In genomic region chr18:26863122-26863879, GRCh38 we compare ENCODE assay signal across 8 cellular contexts. TPM values are rescaled to one million over a fixed set of nuclear protein-coding genes. Genes with fewer than 3 reads are reported as not detected.
DNase-seq lines count a peak whose midpoint lies in the region; ATAC-seq and TF ChIP-seq lines count a peak whose summit lies in the region.

No MANE protein-coding gene starts in this region.

- H3K9me3 Mint-ChIP-seq in H9, result no peaks in the 10 kb centered on the region
- H3K9me3 Mint-ChIP-seq in activated CD4-positive, alpha-beta T cell treated with anti-CD3 and anti-CD28 coated beads, Interleukin-2, amount 10 ng/mL, durations not matched to agents 24 days and 14 days, result no peaks in the 10 kb centered on the region

- H2BK12ac ChIP-seq in H9 (ENCODE audit: insufficient read length, low read depth, low read length), result no peak overlapping the region

- no peaks in the 10 kb centered on the region for H3K36me3 Mint-ChIP-seq in H9 (ENCODE audit: insufficient read depth in 1 of 3, low read depth in 3 of 3)
- H3K36me3 Mint-ChIP-seq in activated CD4-positive, alpha-beta T cell treated with anti-CD3 and anti-CD28 coated beads, Interleukin-2, amount 10 ng/mL, durations not matched to agents 24 days and 14 days (ENCODE audit: low read depth), result no peaks in the 10 kb centered on the region

- H3K4ac ChIP-seq in H9 (ENCODE audit: low read depth, low read length), result no peak overlapping the region

- H2AK5ac ChIP-seq in H9 (ENCODE audit: insufficient read length, low read length), result no peak overlapping the region

- H4K20me1 ChIP-seq in H9 (ENCODE audit: control insufficient read depth, insufficient read depth, insufficient read length), result no peaks in the 10 kb centered on the region

- no peaks in the 10 kb centered on the region for H3K79me2 ChIP-seq in H9 (ENCODE audit: insufficient read depth, low read length)

- no peak overlapping the region for H2BK5ac ChIP-seq in H9 (ENCODE audit: insufficient read length, low read length)

- H4K8ac ChIP-seq in H9 (replicated peaks; ENCODE audit: insufficient read length, low read depth, low read length), result no peak overlapping the region

- H3K56ac ChIP-seq in H9 (ENCODE audit: insufficient read length, low read depth, low read length), result no peak overlapping the region

- H3K4me1 ChIP-seq in H9 (ENCODE audit: insufficient read depth, low read length) (peaks cover 4% of the 10 kb centered on the region; the same call in 1 of the 2 replicates), RWPE2 (ENCODE audit: insufficient read depth, poor library complexity, severe bottlenecking) (no peaks in the 10 kb centered on the region), right atrium auricular region (peaks cover 0 to 19% of the 10 kb centered on the region in 2 donors), A673 (ENCODE audit: insufficient read depth, low read length, poor library complexity, severe bottlenecking) (no peaks in the 10 kb centered on the region)

- H3K27me3 ChIP-seq in H9 (ENCODE audit: insufficient read depth, low read length) (no peaks in the 10 kb centered on the region; the same call in 1 of the 2 replicates), RWPE2 (ENCODE audit: insufficient read depth, poor library complexity, severe bottlenecking) (peaks cover 39% of the 10 kb centered on the region), right atrium auricular region (no peaks in the 10 kb centered on the region), A673 (replicated peaks; ENCODE audit: insufficient read depth, low read depth, low read length, poor library complexity) (peaks cover 15% of the 10 kb centered on the region)

- no TSS peak for BruUV-seq in A673 (replicated peaks; lab: Mats Ljungman, UMichigan)

- no peak overlapping the region for H2BK15ac ChIP-seq in H9 (ENCODE audit: low read depth, low read length)

- peaks cover 22 to 28% of the 10 kb centered on the region in 2 experiments for H3K4me1 Mint-ChIP-seq in H9
- H3K4me1 Mint-ChIP-seq in activated CD4-positive, alpha-beta T cell treated with anti-CD3 and anti-CD28 coated beads, Interleukin-2, amount 10 ng/mL, durations not matched to agents 24 days and 14 days, result no peaks in the 10 kb centered on the region

- peaks cover 9% of the 10 kb centered on the region for H3K23me2 ChIP-seq in H9 (ENCODE audit: insufficient read length, low read depth, low read length, poor library complexity, severe bottlenecking)

- POLR2A ChIA-PET in A673 (lab: Charles Lee; ENCODE audit: low non-redundant PET), result no interaction called here

- H3K9ac ChIP-seq in H9 (ENCODE audit: extremely low read depth, insufficient read length, low read length), result no peak overlapping the region

- H2BK120ac ChIP-seq in H9 (ENCODE audit: low read depth, low read length, poor library complexity, severe bottlenecking), result no peak overlapping the region

- H3K4me3 ChIP-seq in RWPE2 (ENCODE audit: severe bottlenecking) (no peak overlapping the region), right atrium auricular region (peak overlapping the region; percentile 42 to 53), A673 (ENCODE audit: low read depth, low read length, poor library complexity, severe bottlenecking) (no peak overlapping the region)

- no peak overlapping the region for H4K91ac ChIP-seq in H9 (ENCODE audit: insufficient read length, low read depth, low read length)

- H3K27ac ChIP-seq in H9 (ENCODE audit: insufficient read length, low read depth, low read length) (no peak overlapping the region), RWPE2 (ENCODE audit: poor library complexity, severe bottlenecking) (no peak overlapping the region), right atrium auricular region (peak overlapping the region; percentile 78 to 79), A673 (ENCODE audit: low read depth, low read length, poor library complexity, severe bottlenecking) (no peak overlapping the region)

- intact Hi-C loops in A673 (cut with micrococcal nuclease; ENCODE audit: unreplicated experiment), result no loop called here
- intact Hi-C loops in activated CD4-positive, alpha-beta T cell treated with anti-CD3 and anti-CD28 coated beads, Interleukin-2, amount 10 ng/mL, durations not matched to agents 24 days and 14 days (cut with micrococcal nuclease), result no loop called here

- no peak for TF ChIP-seq CTCF in H9 (conservative IDR thresholded peaks at IDR 0.05)
- TF ChIP-seq CTCF in RWPE2 (IDR thresholded peaks at IDR 0.05; ENCODE audit: poor library complexity, severe bottlenecking), result no peak
- no peak for TF ChIP-seq CTCF in right atrium auricular region (IDR thresholded peaks at IDR 0.05)
- TF ChIP-seq CTCF in A673 (conservative IDR thresholded peaks at IDR 0.05; ENCODE audit: low read depth, low read length), result no peak

- H2AFZ ChIP-seq in H9 (ENCODE audit: low read length), result no peak overlapping the region

- H3K14ac ChIP-seq in H9 (ENCODE audit: insufficient read depth, low read length), result peak overlapping the region; percentile 1; the same call in 1 of the 2 replicates

- no peak overlapping the region for H3K23ac ChIP-seq in H9 (ENCODE audit: insufficient read length, low read depth, low read length)

- H2BK20ac ChIP-seq in H9 (ENCODE audit: low read depth, low read length, poor library complexity, severe bottlenecking), result no peak overlapping the region

- no peak overlapping the region for H3T11ph ChIP-seq in H9 (ENCODE audit: low read length)

- no peaks in the 10 kb centered on the region for H3K79me1 ChIP-seq in H9 (ENCODE audit: insufficient read depth, low read depth, low read length, poor library complexity, severe bottlenecking)

- no CpG with 5 or more reads among the region's 40 CpGs for WGBS in H9 (ENCODE audit: extremely low coverage, insufficient read length, low lambda C conversion rate)

- H3K27me3 Mint-ChIP-seq in H9 (ENCODE audit: low read depth), result peaks cover 26% of the 10 kb centered on the region
- H3K27me3 Mint-ChIP-seq in activated CD4-positive, alpha-beta T cell treated with anti-CD3 and anti-CD28 coated beads, Interleukin-2, amount 10 ng/mL, durations not matched to agents 24 days and 14 days, result peaks cover 16% of the 10 kb centered on the region

- no peak overlapping the region for H3K18ac ChIP-seq in H9 (ENCODE audit: insufficient read length, low read depth, low read length)

- CTCF ChIA-PET in A673 (lab: Charles Lee), result interaction anchor here (0.6 kb wide), 1 partner anchor 171 kb away, joined by 5 read pairs; no protein-coding TSS in a partner anchor

- ATAC-seq in RWPE2 (ENCODE audit: low read depth) (peak; percentile 74), HG03025 (IDR thresholded peaks at IDR 0.05; ENCODE audit: low FRiP score, unreplicated experiment) (no peak)

- no peaks in the 10 kb centered on the region for H3K36me3 ChIP-seq in RWPE2 (ENCODE audit: low read depth)
- H3K36me3 ChIP-seq in right atrium auricular region, result no peaks in the 10 kb centered on the region
- H3K36me3 ChIP-seq in A673 (ENCODE audit: insufficient read depth, low read length, poor library complexity, severe bottlenecking), result no peaks in the 10 kb centered on the region

- H3K27ac Mint-ChIP-seq in H9, result no peak overlapping the region
- no peak overlapping the region for H3K27ac Mint-ChIP-seq in activated CD4-positive, alpha-beta T cell treated with anti-CD3 and anti-CD28 coated beads, Interleukin-2, amount 10 ng/mL, durations not matched to agents 24 days and 14 days

- peak overlapping the region; percentile 75 for H3K4me2 ChIP-seq in H9 (ENCODE audit: insufficient read depth, insufficient read length, low read length)

- no peak overlapping the region for H4K5ac ChIP-seq in H9 (ENCODE audit: insufficient read length, low read depth, low read length)

- DNase-seq in H9 (peak; percentile 77), RWPE2 (ENCODE audit: low spot score) (no peak), right atrium auricular region (ENCODE audit: low spot score) (peak; percentile 63), retina (peak; percentile 67), A673 (ENCODE audit: low spot score) (no peak), NOMO-1 treated with DMSO at 0.1 percent for 48 hours (lab: John Stamatoyannopoulos, UW; ENCODE audit: unreplicated experiment) (no peak)
- no peak for DNase-seq in activated CD4-positive, alpha-beta T cell treated with anti-CD3 and anti-CD28 coated beads, Interleukin-2, amount 10 ng/mL, durations not matched to agents 24 days and 14 days

- peak overlapping the region; percentile 71 to 81 for H3K4me3 Mint-ChIP-seq in H9
- no peak overlapping the region for H3K4me3 Mint-ChIP-seq in activated CD4-positive, alpha-beta T cell treated with anti-CD3 and anti-CD28 coated beads, Interleukin-2, amount 10 ng/mL, durations not matched to agents 24 days and 14 days

- H3K9me3 ChIP-seq in H9 (ENCODE audit: control insufficient read depth, low read depth, low read length) (no peaks in the 10 kb centered on the region), RWPE2 (ENCODE audit: severe bottlenecking) (no peaks in the 10 kb centered on the region), right atrium auricular region (no peaks in the 10 kb centered on the region), A673 (ENCODE audit: low read depth, low read length, poor library complexity, severe bottlenecking) (no peaks in the 10 kb centered on the region)

RNA-seq across cellular contexts. Expression of gene AQP4, which starts 2.2 kb away (rescaled TPM):
- 0.31 and 0.42 TPM in 2 replicates for total RNA-seq in H9 (2021)
- total RNA-seq in right atrium auricular region, result 10 to 100 TPM; 10.0 to 14.9 TPM
- not detected in 2 replicates for total RNA-seq in A673 (2021)
- total RNA-seq in activated CD4-positive, alpha-beta T cell treated with anti-CD3 and anti-CD28 coated beads, Interleukin-2, amount 10 ng/mL, durations not matched to agents 24 days and 14 days, result not detected in 2 replicates

Comparison
In these comparisons a context has a peak if more than half of its experiments do, and no peak if none do; other contexts are left out.
1. DNase-seq: peak in H9 (single experiment), right atrium auricular region (single experiment) and retina (single experiment); none in RWPE2 (single experiment), A673 (single experiment), NOMO-1 treated with DMSO at 0.1 percent for 48 hours (single experiment) and activated CD4-positive, alpha-beta T cell treated with anti-CD3 and anti-CD28 coated beads, Interleukin-2, amount 10 ng/mL, durations not matched to agents 24 days and 14 days (single experiment).
2. H3K27ac ChIP-seq: peak in right atrium auricular region (2 of 2); none in H9 (single experiment), RWPE2 (single experiment) and A673 (single experiment).
3. H3K4me3 ChIP-seq: peak in right atrium auricular region (2 of 2); none in RWPE2 (single experiment) and A673 (single experiment).